In the genomic region with DNA sequence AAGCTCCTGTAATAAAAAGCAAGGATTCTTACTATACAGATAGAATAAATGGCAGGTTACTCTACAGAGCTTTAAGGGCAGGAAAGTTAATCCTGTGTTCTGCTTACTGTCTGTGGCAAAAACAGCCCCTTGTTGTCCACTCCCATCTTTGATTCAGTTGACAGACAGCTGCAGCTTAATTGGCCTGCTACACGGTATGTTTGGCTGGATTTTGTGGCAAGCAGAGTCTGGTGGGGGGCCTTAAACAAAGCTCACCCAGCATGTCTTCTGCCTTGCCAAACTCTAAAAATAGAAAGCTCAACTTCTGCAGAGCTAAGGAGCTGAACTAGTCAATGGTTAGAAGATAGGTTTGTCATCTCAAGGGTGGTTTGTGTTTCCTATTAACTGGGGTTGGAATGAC, we compare ENCODE assay signal across 18 cellular contexts.
A peak's percentile ranks its signal among the peaks of the same experiment; 100 is the strongest.
DNase-seq lines count a peak whose midpoint lies in the region; ATAC-seq and TF ChIP-seq lines count a peak whose summit lies in the region.
"Had no signal": no experiment of that assay in that cellular context is flagged by ENCODE, and none has a peak within 500 bp of the region (broad histone marks: within the 10 kb centered on the region; RNA-seq: fewer than 3 reads in every experiment).

No MANE protein-coding gene starts in this region.

- no peak overlapping the region for H3K4me3 Mint-ChIP-seq in brain
- no peak overlapping the region for H3K4me3 Mint-ChIP-seq in nephron progenitor cell
- no peak overlapping the region for H3K4me3 Mint-ChIP-seq in activated CD8-positive, alpha-beta T cell treated with anti-CD3 and anti-CD28 coated beads, Interleukin-2, amount 10 ng/mL, durations not matched to agents 7 days and 5 days
- H3K4me3 Mint-ChIP-seq: CD8-positive, alpha-beta T cell had no signal

- TF ChIP-seq EP300 in gastroesophageal sphincter (IDR thresholded peaks at IDR 0.05), result no peak

- CTCF ChIA-PET in activated CD8-positive, alpha-beta T cell treated with anti-CD3 and anti-CD28 coated beads, Interleukin-2, amount 10 ng/mL, durations not matched to agents 7 days and 5 days (lab: Charles Lee), result interaction anchor here (1.5 kb wide), 1 partner anchor 23 kb away, joined by 3 read pairs; no protein-coding TSS in a partner anchor

- H3K4me1 Mint-ChIP-seq in brain (peaks cover 48% of the 10 kb centered on the region), nephron progenitor cell (peaks cover 36% of the 10 kb centered on the region)
- no peaks in the 10 kb centered on the region for H3K4me1 Mint-ChIP-seq in activated CD8-positive, alpha-beta T cell treated with anti-CD3 and anti-CD28 coated beads, Interleukin-2, amount 10 ng/mL, durations not matched to agents 7 days and 5 days (ENCODE audit: low read depth)

- H3K9me3 Mint-ChIP-seq in brain (peaks cover 3 to 21% (median 9%) of the 10 kb centered on the region in 5 experiments), nephron progenitor cell (peaks cover 18% of the 10 kb centered on the region)
- no peaks in the 10 kb centered on the region for H3K9me3 Mint-ChIP-seq in activated CD8-positive, alpha-beta T cell treated with anti-CD3 and anti-CD28 coated beads, Interleukin-2, amount 10 ng/mL, durations not matched to agents 7 days and 5 days (ENCODE audit: insufficient read depth)
- H3K9me3 Mint-ChIP-seq: CD8-positive, alpha-beta T cell had no signal

- H3K4me3 ChIP-seq in gastroesophageal sphincter (no peak overlapping the region), esophagus squamous epithelium (no peak overlapping the region)
- H3K4me3 ChIP-seq: SK-N-MC had no signal

- H3K27ac Mint-ChIP-seq in brain (peak overlapping the region in 3 of 5 experiments; percentile 33 to 82 (median 57)), nephron progenitor cell (peak overlapping the region; percentile 90)
- H3K27ac Mint-ChIP-seq in activated CD8-positive, alpha-beta T cell treated with anti-CD3 and anti-CD28 coated beads, Interleukin-2, amount 10 ng/mL, durations not matched to agents 7 days and 5 days, result no peak overlapping the region
- H3K27ac Mint-ChIP-seq: CD8-positive, alpha-beta T cell had no signal

- WGBS in gastroesophageal sphincter (ENCODE audit: low coverage in 1 of 2), 2 donors, result no CpG with 5 or more reads among the region's 1 CpG
- 60% methylated on average over 1 of the region's 1 CpG; no CpG with 5 or more reads in 1 of the 2 donors for WGBS in esophagus squamous epithelium, 2 donors

- TF ChIP-seq POLR2A in gastroesophageal sphincter (IDR thresholded peaks at IDR 0.05), result no peak
- TF ChIP-seq POLR2A in esophagus squamous epithelium (IDR thresholded peaks at IDR 0.05), result no peak

- POLR2A ChIA-PET in activated CD8-positive, alpha-beta T cell treated with anti-CD3 and anti-CD28 coated beads, Interleukin-2, amount 10 ng/mL, durations not matched to agents 7 days and 5 days (lab: Charles Lee), result no interaction called here

- no peak overlapping the region for H3K27ac ChIP-seq in gastroesophageal sphincter
- no peak overlapping the region for H3K27ac ChIP-seq in esophagus squamous epithelium
- H3K27ac ChIP-seq: SK-N-MC had no signal

- ATAC-seq in gastroesophageal sphincter, result no peak
- no peak for ATAC-seq in activated CD8-positive, alpha-beta T cell treated with anti-CD3 and anti-CD28 coated beads, Interleukin-2, amount 10 ng/mL, durations not matched to agents 7 days and 5 days
- ATAC-seq: CD8-positive, alpha-beta T cell had no signal

- H3K36me3 Mint-ChIP-seq in brain, result peaks cover 14% of the 10 kb centered on the region
- peaks cover 19% of the 10 kb centered on the region for H3K36me3 Mint-ChIP-seq in nephron progenitor cell (ENCODE audit: low read depth)
- no peaks in the 10 kb centered on the region for H3K36me3 Mint-ChIP-seq in activated CD8-positive, alpha-beta T cell treated with anti-CD3 and anti-CD28 coated beads, Interleukin-2, amount 10 ng/mL, durations not matched to agents 7 days and 5 days (ENCODE audit: low read depth)
- H3K36me3 Mint-ChIP-seq: CD8-positive, alpha-beta T cell had no signal

- H3K4me1 ChIP-seq in gastroesophageal sphincter (peaks cover 0 to 2% (median 0%) of the 10 kb centered on the region in 3 donors), esophagus squamous epithelium (peaks cover 0 to 8% (median 5%) of the 10 kb centered on the region in 3 donors)
- H3K4me1 ChIP-seq: BE2C had no signal

- H3K9me3 ChIP-seq in gastroesophageal sphincter (no peaks in the 10 kb centered on the region), esophagus squamous epithelium (no peaks in the 10 kb centered on the region)
- H3K9me3 ChIP-seq: BE2C had no signal

- TF ChIP-seq CTCF in GM10266 (IDR thresholded peaks at IDR 0.05; ENCODE audit: control insufficient read depth, insufficient read depth, low read depth, missing control alignments), result no peak
- TF ChIP-seq CTCF in brain (conservative IDR thresholded peaks at IDR 0.05), result no peak
- no peak for TF ChIP-seq CTCF in nephron progenitor cell (IDR thresholded peaks at IDR 0.05)
- TF ChIP-seq CTCF in gastroesophageal sphincter (IDR thresholded peaks at IDR 0.05), result no peak
- no peak for TF ChIP-seq CTCF in esophagus squamous epithelium (IDR thresholded peaks at IDR 0.05)

- H3K27me3 ChIP-seq in gastroesophageal sphincter (no peaks in the 10 kb centered on the region), esophagus squamous epithelium (no peaks in the 10 kb centered on the region)
- H3K27me3 ChIP-seq: BE2C had no signal

- intact Hi-C loops in esophagus squamous epithelium (cut with DNase I), result no loop called here

- DNase-seq in GM10266 (ENCODE audit: extremely low spot score), result peak; percentile 12
- DNase-seq in NCI-H146 treated with DMSO at 0.1 percent for 48 hours (lab: John Stamatoyannopoulos, UW; ENCODE audit: unreplicated experiment), result peak; percentile 19
- DNase-seq in nephron progenitor cell, result no peak
- DNase-seq in amniotic stem cell (lab: John Stamatoyannopoulos, UW), result no peak
- DNase-seq in activated CD8-positive, alpha-beta T cell treated with anti-CD3 and anti-CD28 coated beads, Interleukin-2, amount 10 ng/mL, durations not matched to agents 7 days and 5 days, result no peak
- DNase-seq in esophagus squamous epithelium (lab: John Stamatoyannopoulos, UW), result no peak
- DNase-seq: BE2C; CD8-positive, alpha-beta T cell; DMS153; EL; Karpas-422; MM.1S; NCI-H1436; NCI-H524; T-helper 1 cell had no signal

- H3K36me3 ChIP-seq in gastroesophageal sphincter (no peaks in the 10 kb centered on the region), esophagus squamous epithelium (no peaks in the 10 kb centered on the region)
- H3K36me3 ChIP-seq: BE2C had no signal

- peaks cover 6% of the 10 kb centered on the region for H3K27me3 Mint-ChIP-seq in brain
- H3K27me3 Mint-ChIP-seq in nephron progenitor cell (ENCODE audit: low read depth, poor library complexity), result no peaks in the 10 kb centered on the region
- H3K27me3 Mint-ChIP-seq in activated CD8-positive, alpha-beta T cell treated with anti-CD3 and anti-CD28 coated beads, Interleukin-2, amount 10 ng/mL, durations not matched to agents 7 days and 5 days (ENCODE audit: low read depth), result peaks cover 3% of the 10 kb centered on the region

Comparison
In these comparisons a context has a peak if more than half of its experiments do, and no peak if none do; other contexts are left out.
1. DNase-seq: peak in GM10266 (single experiment) and NCI-H146 treated with DMSO at 0.1 percent for 48 hours (single experiment); none in nephron progenitor cell (single experiment), amniotic stem cell (single experiment), activated CD8-positive, alpha-beta T cell treated with anti-CD3 and anti-CD28 coated beads, Interleukin-2, amount 10 ng/mL, durations not matched to agents 7 days and 5 days (single experiment) and esophagus squamous epithelium (single experiment).